Comparison of ENCODE assay signal across 1 cellular context in genomic region chr12:57743769-57744168, GRCh38.
TF ChIP-seq lines count a peak whose summit lies in the region.

No MANE protein-coding gene starts in this region.

TF ChIP-seq in IMR-90, 13 proteins besides CTCF, POLR2A, EP300 and RAD21 (continued from another document):
- TF ChIP-seq, protein P1, sequence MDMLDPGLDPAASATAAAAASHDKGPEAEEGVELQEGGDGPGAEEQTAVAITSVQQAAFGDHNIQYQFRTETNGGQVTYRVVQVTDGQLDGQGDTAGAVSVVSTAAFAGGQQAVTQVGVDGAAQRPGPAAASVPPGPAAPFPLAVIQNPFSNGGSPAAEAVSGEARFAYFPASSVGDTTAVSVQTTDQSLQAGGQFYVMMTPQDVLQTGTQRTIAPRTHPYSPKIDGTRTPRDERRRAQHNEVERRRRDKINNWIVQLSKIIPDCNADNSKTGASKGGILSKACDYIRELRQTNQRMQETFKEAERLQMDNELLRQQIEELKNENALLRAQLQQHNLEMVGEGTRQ (IDR thresholded peaks at IDR 0.05; ENCODE audit: low read depth, low read length): no peak
- TF ChIP-seq RFX5 (IDR thresholded peaks at IDR 0.05; ENCODE audit: low read depth, low read length): no peak
- no peak for TF ChIP-seq CEBPB (IDR thresholded peaks at IDR 0.05; ENCODE audit: low read depth, low read length)
- TF ChIP-seq RCOR1 (IDR thresholded peaks at IDR 0.05; ENCODE audit: insufficient replicate concordance, low read length): no peak
- TF ChIP-seq MAZ (IDR thresholded peaks at IDR 0.05; ENCODE audit: borderline replicate concordance, low read depth, low read length): no peak
- no peak for TF ChIP-seq FOS (IDR thresholded peaks at IDR 0.05; ENCODE audit: low read depth, low read length)
